8 cellular contexts compared by ENCODE assay signal in the genomic region with DNA sequence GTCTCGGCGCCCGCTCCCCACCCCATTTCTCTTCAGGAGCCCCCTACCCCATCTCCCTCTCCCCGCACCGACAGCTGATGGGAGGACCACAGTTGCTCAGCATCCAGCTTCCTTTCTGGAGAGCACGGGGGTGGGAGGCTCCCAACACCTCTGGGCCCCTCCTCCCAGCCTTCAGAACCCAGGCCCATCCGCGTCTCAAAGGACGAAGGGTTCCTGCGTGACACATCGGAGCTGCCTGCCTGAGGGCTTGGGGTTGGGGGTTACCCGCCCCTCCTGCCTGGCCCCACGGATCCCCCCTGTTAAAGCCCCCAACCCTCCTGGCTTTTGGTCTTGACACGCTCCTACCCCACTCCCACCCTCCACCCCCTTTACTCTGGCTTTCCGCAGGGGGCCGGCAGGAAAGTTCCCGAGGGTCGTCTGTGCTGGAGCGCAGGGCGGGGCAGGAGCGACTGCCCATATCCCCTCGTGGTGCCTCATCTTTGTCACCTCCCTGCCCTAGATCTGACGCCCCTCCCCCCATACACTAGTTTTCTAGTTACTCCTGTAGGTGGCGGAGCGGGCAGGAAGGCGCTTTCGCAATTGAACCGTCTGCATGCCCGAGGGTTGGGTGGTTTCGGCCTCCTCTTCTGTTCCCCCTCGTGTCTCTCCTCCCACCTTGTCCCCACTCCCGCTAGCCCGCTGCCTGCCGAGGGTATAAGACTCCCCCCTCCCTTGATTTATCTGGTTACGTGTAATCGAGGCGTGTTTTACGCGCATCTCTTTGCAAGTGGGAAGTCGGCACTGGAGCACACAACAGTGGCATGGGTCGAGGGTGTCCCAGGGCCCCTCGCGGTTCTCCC. TPM values are rescaled to one million over a fixed set of nuclear protein-coding genes. Genes with fewer than 3 reads are reported as not detected.
DNase-seq lines count a peak whose midpoint lies in the region; ATAC-seq and TF ChIP-seq lines count a peak whose summit lies in the region.

No MANE protein-coding gene starts in this region.

- no peaks in the 10 kb centered on the region for H3K9me3 Mint-ChIP-seq in IgD-negative memory B cell
- no peaks in the 10 kb centered on the region for H3K9me3 Mint-ChIP-seq in T-helper 1 cell treated with Interleukin-12 subunit alpha and Interleukin-12 subunit beta and Interleukin-4 antibody, amounts not matched to agents 30 μg/mL and 1 μg/mL, for 36 hours

- DNase-seq in right atrium auricular region (ENCODE audit: low spot score) (peak; percentile 87), psoas muscle (peak; percentile 77 to 89), ureter (ENCODE audit: low spot score) (peak; percentile 84)

- peaks cover 0 to 16% of the 10 kb centered on the region in 2 donors for H3K4me1 ChIP-seq in right atrium auricular region
- H3K4me1 ChIP-seq in psoas muscle: no peaks in the 10 kb centered on the region

- H3K27me3 ChIP-seq in right atrium auricular region (no peaks in the 10 kb centered on the region), psoas muscle (ENCODE audit: insufficient read depth in 3 of 3, low read length in 2 of 3) (peaks cover 0 to 3% (median 0%) of the 10 kb centered on the region in 3 donors)

- H3K27ac ChIP-seq in angular gyrus (ENCODE audit: low read depth, low read length) (peak overlapping the region; percentile 81), right atrium auricular region (peak overlapping the region; percentile 81 to 89), psoas muscle (peak overlapping the region; percentile 93)

- peak overlapping the region; percentile 71 to 96 (median 89) for H3K4me3 Mint-ChIP-seq in IgD-negative memory B cell
- peak overlapping the region; percentile 90 for H3K4me3 Mint-ChIP-seq in T-helper 1 cell treated with Interleukin-12 subunit alpha and Interleukin-12 subunit beta and Interleukin-4 antibody, amounts not matched to agents 30 μg/mL and 1 μg/mL, for 36 hours

- peak in 1 of 2 donors; percentile 64 for TF ChIP-seq CTCF in right atrium auricular region (IDR thresholded peaks at IDR 0.05)
- TF ChIP-seq CTCF in psoas muscle (IDR thresholded peaks at IDR 0.05): peak; percentile 44

- H3K4me1 Mint-ChIP-seq in IgD-negative memory B cell: peaks cover 2 to 30% (median 29%) of the 10 kb centered on the region in 3 donors
- peaks cover 30% of the 10 kb centered on the region for H3K4me1 Mint-ChIP-seq in T-helper 1 cell treated with Interleukin-12 subunit alpha and Interleukin-12 subunit beta and Interleukin-4 antibody, amounts not matched to agents 30 μg/mL and 1 μg/mL, for 36 hours (ENCODE audit: low read depth)

- ATAC-seq in psoas muscle (peak; percentile 69 to 84 (median 78)), HG03442 (IDR thresholded peaks at IDR 0.05; ENCODE audit: unreplicated experiment) (no peak)

- H3K36me3 Mint-ChIP-seq in IgD-negative memory B cell: peaks cover 8% of the 10 kb centered on the region
- H3K36me3 Mint-ChIP-seq in T-helper 1 cell treated with Interleukin-12 subunit alpha and Interleukin-12 subunit beta and Interleukin-4 antibody, amounts not matched to agents 30 μg/mL and 1 μg/mL, for 36 hours (ENCODE audit: low read depth): peaks cover 10% of the 10 kb centered on the region

- H3K27ac Mint-ChIP-seq in IgD-negative memory B cell: peak overlapping the region; percentile 81 to 88 (median 84)
- H3K27ac Mint-ChIP-seq in T-helper 1 cell treated with Interleukin-12 subunit alpha and Interleukin-12 subunit beta and Interleukin-4 antibody, amounts not matched to agents 30 μg/mL and 1 μg/mL, for 36 hours: peak overlapping the region; percentile 93

- H3K36me3 ChIP-seq in right atrium auricular region: peaks cover 11% of the 10 kb centered on the region
- peaks cover 0 to 23% of the 10 kb centered on the region in 2 donors for H3K36me3 ChIP-seq in psoas muscle (ENCODE audit: insufficient read depth in 1 of 2, low read depth in 1 of 2)

- no peaks in the 10 kb centered on the region for H3K9me3 ChIP-seq in right atrium auricular region
- no peaks in the 10 kb centered on the region for H3K9me3 ChIP-seq in psoas muscle

- H3K4me3 ChIP-seq in GM08714 (ENCODE audit: low read length) (peak overlapping the region; percentile 90), right atrium auricular region (peak overlapping the region; percentile 99), psoas muscle (peak overlapping the region; percentile 100)

- H3K27me3 Mint-ChIP-seq in IgD-negative memory B cell: peaks cover 13% of the 10 kb centered on the region
- H3K27me3 Mint-ChIP-seq in T-helper 1 cell treated with Interleukin-12 subunit alpha and Interleukin-12 subunit beta and Interleukin-4 antibody, amounts not matched to agents 30 μg/mL and 1 μg/mL, for 36 hours (ENCODE audit: low read depth): peaks cover 15% of the 10 kb centered on the region

- intact Hi-C loops in psoas muscle (cut with DNase I): loop anchor here (1.0 to 5.0 kb wide), 4 partner anchors 31 to 324 kb away; no protein-coding TSS in a partner anchor

- 3 to 7% (median 6%) methylated on average over 41 to 43 of the region's 43 CpGs for WGBS in psoas muscle, 3 donors

RNA-seq across cellular contexts. Expression of gene TRAPPC5, which starts 0.9 kb away (rescaled TPM):
- polyA plus RNA-seq in IgD-negative memory B cell (219 TPM), psoas muscle (100 to 1,000 TPM in 1 of 3 donors, 10 to 100 TPM in 2; 40.6 to 125 (median 66.8) TPM)
- total RNA-seq in right atrium auricular region (10 to 100 TPM; 55.0 to 58.3 TPM), psoas muscle (100 to 1,000 TPM in 3 of 4 donors, 10 to 100 TPM in 1; 83.4 to 164 (median 104) TPM), ureter (80.8 TPM)

RNA-seq across cellular contexts. Expression of gene MCEMP1, which starts 4.7 kb away (rescaled TPM):
- polyA plus RNA-seq in IgD-negative memory B cell (0.73 TPM), psoas muscle (under 1 TPM in 2 of 3 donors, not detected in 1; 0.21 to 0.35 TPM)
- total RNA-seq in right atrium auricular region (1 to 10 TPM in 1 of 2 donors, under 1 TPM in 1; 0.70 to 1.5 TPM), psoas muscle (under 1 TPM; 0.18 to 0.54 (median 0.28) TPM), ureter (not detected)

RNA-seq across cellular contexts. Expression of gene RETN, which starts 12.7 kb away (rescaled TPM):
- not detected for polyA plus RNA-seq in IgD-negative memory B cell
- not detected for total RNA-seq in right atrium auricular region
- under 1 TPM in 2 of 4 donors, not detected in 2; 0.48 to 0.57 TPM for total RNA-seq in psoas muscle
- 1 to 10 TPM in 2 of 3 donors, under 1 TPM in 1; 0.46 to 4.7 (median 2.1) TPM for polyA plus RNA-seq in psoas muscle
- total RNA-seq in ureter: not detected

RNA-seq across cellular contexts. Expression of gene FCER2, which starts 20.4 kb away (rescaled TPM):
- polyA plus RNA-seq in IgD-negative memory B cell (197 TPM), psoas muscle (under 1 TPM in 2 of 3 donors, not detected in 1; 0.06 to 0.10 TPM)
- total RNA-seq in right atrium auricular region (not detected), psoas muscle (under 1 TPM in 2 of 4 donors, not detected in 2; 0.34 to 0.54 TPM), ureter (not detected)

RNA-seq across cellular contexts. Expression of gene STXBP2, which starts 44.6 kb away (rescaled TPM):
- polyA plus RNA-seq in IgD-negative memory B cell (70.2 TPM), psoas muscle (1 to 10 TPM in 2 of 3 donors, under 1 TPM in 1; 0.55 to 2.4 (median 1.7) TPM)
- total RNA-seq in right atrium auricular region (10 to 100 TPM in 1 of 2 donors, 1 to 10 TPM in 1; 6.4 to 14.9 TPM), psoas muscle (1 to 10 TPM; 2.7 to 4.5 (median 3.6) TPM), ureter (122 TPM)
